In genomic region chr6:107491059-107491609, GRCh38 we compare ENCODE assay signal across 8 cellular contexts. TPM values are rescaled to one million over a fixed set of nuclear protein-coding genes. Genes with fewer than 3 reads are reported as not detected.
DNase-seq lines count a peak whose midpoint lies in the region; ATAC-seq and TF ChIP-seq lines count a peak whose summit lies in the region.

No MANE protein-coding gene starts in this region.

- TF ChIP-seq CTCF in DND-41 (IDR thresholded peaks at IDR 0.05; ENCODE audit: borderline replicate concordance, extremely low read depth, low read length, poor library complexity, severe bottlenecking) (no peak), NB4 (IDR thresholded peaks at IDR 0.05; ENCODE audit: low read depth, low read length) (no peak)

- H3K9me3 ChIP-seq in DND-41 (ENCODE audit: insufficient read depth, low read length, severe bottlenecking): no peaks in the 10 kb centered on the region

- H4K20me1 ChIP-seq in DND-41 (ENCODE audit: insufficient read depth, low read length): no peaks in the 10 kb centered on the region

- H3K4me2 ChIP-seq in DND-41 (ENCODE audit: insufficient read depth, low read length): peak overlapping the region; percentile 93

- ATAC-seq in DND-41 (ENCODE audit: insufficient read depth, low read depth) (no peak), HG03196 (IDR thresholded peaks at IDR 0.05; ENCODE audit: unreplicated experiment) (no peak), esophagus mucosa (no peak)

- 0 out of 2 replicates have a peak, but pooled peaks cover 2% of the 10 kb centered on the region for H3K36me3 ChIP-seq in DND-41 (ENCODE audit: insufficient read depth, low read length)

- no peak for TF ChIP-seq POLR2A in NB4 (IDR thresholded peaks at IDR 0.05; ENCODE audit: extremely low read depth, insufficient read length)

- H3K9ac ChIP-seq in DND-41 (ENCODE audit: low read depth, low read length): peak overlapping the region; percentile 77

- H3K4me3 ChIP-seq in DND-41 (ENCODE audit: low read depth in 1 of 2, low read length in 2 of 2) (peak overlapping the region; percentile 59 to 95; a peak in 3 of 4 replicates), NB4 (ENCODE audit: low read depth, low read length) (peak overlapping the region; percentile 66)

- peak overlapping the region; percentile 99; the same call in 1 of the 2 replicates for H2AFZ ChIP-seq in DND-41 (ENCODE audit: low read depth, low read length)

- peaks cover 37% of the 10 kb centered on the region for H3K4me1 ChIP-seq in DND-41 (ENCODE audit: insufficient read depth, low read length)

- no peak overlapping the region for H3K27ac ChIP-seq in DND-41 (ENCODE audit: low read length)

- peak; percentile 6 for DNase-seq in DND-41
- DNase-seq in NB4 (ENCODE audit: low read depth): peak; percentile 25
- DNase-seq in amygdala (lab: John Stamatoyannopoulos, UW): peak in 35 of 56 donors; percentile 11 to 80 (median 48)
- DNase-seq in hippocampal formation (lab: John Stamatoyannopoulos, UW): peak; percentile 21 to 61
- peak; percentile 29 for DNase-seq in putamen (ENCODE audit: low spot score)
- DNase-seq in NCI-H510A (lab: John Stamatoyannopoulos, UW): no peak

- peaks cover 20% of the 10 kb centered on the region for H3K79me2 ChIP-seq in DND-41 (ENCODE audit: insufficient read depth, low read length)

- peaks cover 27% of the 10 kb centered on the region for H3K27me3 ChIP-seq in DND-41 (ENCODE audit: insufficient read depth, low read length, poor library complexity)

RNA-seq across cellular contexts. Expression of gene SOBP, which starts 1.2 kb away (rescaled TPM):
- 0.32 TPM for total RNA-seq in esophagus mucosa

RNA-seq across cellular contexts. Expression of gene PDSS2, which starts 31.8 kb away (rescaled TPM):
- total RNA-seq in esophagus mucosa: 13.2 TPM
